Comparison of ENCODE assay signal across 20 cellular contexts in the genomic region with DNA sequence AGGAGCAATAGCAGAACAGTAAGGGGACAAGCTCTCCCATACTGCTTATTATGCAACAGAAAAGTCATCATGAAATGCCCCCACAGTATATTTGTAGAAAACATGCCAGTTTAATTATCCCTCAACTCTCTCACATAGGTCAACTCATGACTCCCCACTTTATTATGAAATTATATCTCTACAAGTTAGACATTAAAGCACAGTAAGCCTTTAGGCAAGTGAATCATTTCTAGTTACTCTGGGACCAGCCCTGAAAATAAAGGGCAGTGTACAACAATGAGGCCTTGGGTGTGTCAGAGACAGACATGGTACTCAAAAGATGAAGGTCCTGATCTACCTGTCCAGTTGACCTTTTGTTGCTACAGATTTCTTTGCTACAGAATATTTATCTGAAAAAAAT.
A peak's percentile ranks its signal among the peaks of the same experiment; 100 is the strongest.
DNase-seq lines count a peak whose midpoint lies in the region; ATAC-seq, FAIRE-seq and TF ChIP-seq lines count a peak whose summit lies in the region.
"Had no signal": no experiment of that assay in that cellular context is flagged by ENCODE, and none has a peak within 500 bp of the region (broad histone marks: within the 10 kb centered on the region; RNA-seq: fewer than 3 reads in every experiment).

No MANE protein-coding gene starts in this region.

- ATAC-seq in GM12878 (peak; percentile 33), GM19463 (IDR thresholded peaks at IDR 0.05; ENCODE audit: unreplicated experiment) (no peak)
- ATAC-seq: HCT116 had no signal

- BruUV-seq in GM12878 (replicated peaks; lab: Mats Ljungman, UMichigan): no TSS peak

- H3K79me2 ChIP-seq in GM12878 (ENCODE audit: control insufficient read depth, insufficient read depth, low read length): peaks cover 6% of the 10 kb centered on the region; the same call in 1 of the 2 replicates

- H2AFZ ChIP-seq in GM12878 (ENCODE audit: control insufficient read depth, low read depth, low read length): no peak overlapping the region

- H3K4me2 ChIP-seq in GM12878 (ENCODE audit: control insufficient read depth, insufficient read depth): no peak overlapping the region
- H3K4me2 ChIP-seq: KMS-11 had no signal

- no peaks in the 10 kb centered on the region for H3K4me1 ChIP-seq in GM12878 (ENCODE audit: control insufficient read depth, insufficient read depth, low read length)
- H3K4me1 ChIP-seq in suprapubic skin: peaks cover 34% of the 10 kb centered on the region

- H4K20me1 ChIP-seq in GM12878 (ENCODE audit: control insufficient read depth, insufficient read depth): no peaks in the 10 kb centered on the region

- TF ChIP-seq POLR2A in GM12878 (IDR thresholded peaks at IDR 0.05; ENCODE audit: low read depth, low read length) (no peak), suprapubic skin (IDR thresholded peaks at IDR 0.05) (no peak)

- TF ChIP-seq CTCF in GM12878 (IDR thresholded peaks at IDR 0.05 in 2 of 3, conservative IDR thresholded peaks at IDR 0.05 in 1 of 3; ENCODE audit: control insufficient read depth in 2 of 3, extremely low read depth in 1 of 3, insufficient read depth in 1 of 3, low read depth in 3 of 3, low read length in 3 of 3): no peak
- TF ChIP-seq CTCF in fibroblast of mammary gland (conservative IDR thresholded peaks at IDR 0.05; ENCODE audit: control insufficient read depth, insufficient read depth, low read depth, low read length): no peak
- no peak for TF ChIP-seq CTCF in suprapubic skin (IDR thresholded peaks at IDR 0.05)

- RAD21 ChIA-PET in GM12878 (lab: Charles Lee; ENCODE audit: unreplicated experiment): interaction anchor here (0.6 kb wide), 1 partner anchor 11 kb away, joined by 3 read pairs; no protein-coding TSS in a partner anchor

- SMC1A ChIA-PET in GM12878 (lab: Charles Lee; ENCODE audit: uncharacterized antibody, unreplicated experiment): interaction anchor here (0.6 to 1.2 kb wide), 2 partner anchors 12 to 152 kb away, joined by 3 to 4 read pairs; no protein-coding TSS in a partner anchor

- intact Hi-C loops in GM12878 (cut with micrococcal nuclease; ENCODE audit: unreplicated experiment): no loop called here

- FAIRE-seq in GM12878 (lab: Jason Lieb, UNC): no peak

- peaks cover 2 to 32% of the 10 kb centered on the region in 2 experiments for H3K36me3 ChIP-seq in GM12878 (ENCODE audit: control insufficient read depth in 2 of 2, insufficient read depth in 2 of 2, low read length in 1 of 2)
- H3K36me3 ChIP-seq in suprapubic skin: peaks cover 9% of the 10 kb centered on the region

- no peak for TF ChIP-seq RAD21 in GM12878 (IDR thresholded peaks at IDR 0.05; ENCODE audit: insufficient read depth, low read depth, low read length)

- H3K9me3 ChIP-seq in GM12878 (replicated peaks; ENCODE audit: control insufficient read depth, insufficient read depth, low read length): no peaks in the 10 kb centered on the region; the same call in 2 of the 3 replicates
- no peaks in the 10 kb centered on the region for H3K9me3 ChIP-seq in suprapubic skin

- H3K27me3 ChIP-seq in GM12878 (replicated peaks in 1 of 2; ENCODE audit: control insufficient read depth in 2 of 2, insufficient read depth in 2 of 2, low read length in 1 of 2): no peaks in the 10 kb centered on the region
- H3K27me3 ChIP-seq in suprapubic skin: no peaks in the 10 kb centered on the region

- H3K4me3 ChIP-seq in GM12878 (no peak overlapping the region), fibroblast of mammary gland (ENCODE audit: control insufficient read depth, low read depth, low read length) (no peak overlapping the region), suprapubic skin (no peak overlapping the region)

- CTCF ChIA-PET in GM12878 (lab: Yijun Ruan, JAX): no interaction called here

- in situ Hi-C loops in GM12878 (cut with MboI): no loop called here

- H3K9ac ChIP-seq in GM12878 (ENCODE audit: control insufficient read depth, insufficient read depth, low read length): no peak overlapping the region
- H3K9ac ChIP-seq: KMS-11 had no signal

- peak; percentile 10 for DNase-seq in ELR (ENCODE audit: low read depth)
- no peak for DNase-seq in GM12878 (ENCODE audit: low read depth, low spot score)
- peak; percentile 21 for DNase-seq in fibroblast of mammary gland (ENCODE audit: low read depth)
- DNase-seq in stimulated activated CD4-positive, alpha-beta T cell treated with anti-CD3 and anti-CD28 coated beads, Interleukin-2, amount 100 ng/mL, for 48 hours: no peak
- no peak for DNase-seq in stimulated activated CD4-positive, alpha-beta T cell treated with anti-CD3 and anti-CD28 coated beads, Interleukin-2, amount 100 ng/mL, for 24 hours
- DNase-seq in suprapubic skin (ENCODE audit: low spot score in 2 of 2): no peak
- DNase-seq: Calu3, DMS79 treated with DMSO at 0.1 percent for 48 hours, NCI-H1048, NCI-H1417, NCI-H1694, NCI-H2029 treated with DMSO at 0.1 percent for 48 hours, NCI-H2227 treated with DMSO at 0.1 percent for 48 hours, NCI-H526 treated with DMSO at 0.1 percent for 48 hours, SHP77 treated with DMSO at 0.1 percent for 48 hours had no signal

- POLR2A ChIA-PET in GM12878 (lab: Charles Lee): no interaction called here

- no peak for TF ChIP-seq EP300 in GM12878 (IDR thresholded peaks at IDR 0.05; ENCODE audit: borderline replicate concordance in 1 of 2, control insufficient read depth in 1 of 2, low read depth in 2 of 2, low read length in 2 of 2)
- TF ChIP-seq EP300 in suprapubic skin (IDR thresholded peaks at IDR 0.05): no peak

- H3K27ac ChIP-seq in GM12878 (ENCODE audit: control insufficient read depth, insufficient read depth) (no peak overlapping the region), suprapubic skin (no peak overlapping the region)
- H3K27ac ChIP-seq: HL-60, KMS-11, RWPE1 had no signal

TF ChIP-seq in GM12878, 131 proteins besides CTCF, POLR2A, EP300 and RAD21:
- TF ChIP-seq NR2C2 (IDR thresholded peaks at IDR 0.05; ENCODE audit: borderline replicate concordance, control insufficient read depth, insufficient read length, low read depth): no peak
- TF ChIP-seq ZSCAN29 (IDR thresholded peaks at IDR 0.05): no peak
- no peak for TF ChIP-seq MXI1 (IDR thresholded peaks at IDR 0.05; ENCODE audit: low read depth, low read length)
- no peak for TF ChIP-seq YY1 (IDR thresholded peaks at IDR 0.05; ENCODE audit: low read depth, low read length)
- TF ChIP-seq CREM (IDR thresholded peaks at IDR 0.05; ENCODE audit: low read depth): no peak
- TF ChIP-seq, protein P1, sequence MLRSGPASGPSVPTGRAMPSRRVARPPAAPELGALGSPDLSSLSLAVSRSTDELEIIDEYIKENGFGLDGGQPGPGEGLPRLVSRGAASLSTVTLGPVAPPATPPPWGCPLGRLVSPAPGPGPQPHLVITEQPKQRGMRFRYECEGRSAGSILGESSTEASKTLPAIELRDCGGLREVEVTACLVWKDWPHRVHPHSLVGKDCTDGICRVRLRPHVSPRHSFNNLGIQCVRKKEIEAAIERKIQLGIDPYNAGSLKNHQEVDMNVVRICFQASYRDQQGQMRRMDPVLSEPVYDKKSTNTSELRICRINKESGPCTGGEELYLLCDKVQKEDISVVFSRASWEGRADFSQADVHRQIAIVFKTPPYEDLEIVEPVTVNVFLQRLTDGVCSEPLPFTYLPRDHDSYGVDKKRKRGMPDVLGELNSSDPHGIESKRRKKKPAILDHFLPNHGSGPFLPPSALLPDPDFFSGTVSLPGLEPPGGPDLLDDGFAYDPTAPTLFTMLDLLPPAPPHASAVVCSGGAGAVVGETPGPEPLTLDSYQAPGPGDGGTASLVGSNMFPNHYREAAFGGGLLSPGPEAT (IDR thresholded peaks at IDR 0.05; ENCODE audit: low read depth): no peak
- no peak for TF ChIP-seq RCOR1 (conservative IDR thresholded peaks at IDR 0.05; ENCODE audit: low read depth, low read length)
- no peak for TF ChIP-seq PKNOX1 (IDR thresholded peaks at IDR 0.05)
- no peak for TF ChIP-seq PRDM15 (CRISPR knock-in tag; IDR thresholded peaks at IDR 0.05)
- TF ChIP-seq TCF7 (IDR thresholded peaks at IDR 0.05; ENCODE audit: borderline replicate concordance): no peak
- TF ChIP-seq EED (IDR thresholded peaks at IDR 0.05; ENCODE audit: low read depth): no peak

Comparison
In these comparisons a context has a peak if more than half of its experiments do, and no peak if none do; other contexts are left out.
1. DNase-seq: peak in ELR (single experiment) and fibroblast of mammary gland (single experiment); none in GM12878 (single experiment), stimulated activated CD4-positive, alpha-beta T cell treated with anti-CD3 and anti-CD28 coated beads, Interleukin-2, amount 100 ng/mL, for 48 hours (0 of 2), stimulated activated CD4-positive, alpha-beta T cell treated with anti-CD3 and anti-CD28 coated beads, Interleukin-2, amount 100 ng/mL, for 24 hours (0 of 2) and suprapubic skin (0 of 2).